20 cellular contexts compared by ENCODE assay signal in the genomic region with DNA sequence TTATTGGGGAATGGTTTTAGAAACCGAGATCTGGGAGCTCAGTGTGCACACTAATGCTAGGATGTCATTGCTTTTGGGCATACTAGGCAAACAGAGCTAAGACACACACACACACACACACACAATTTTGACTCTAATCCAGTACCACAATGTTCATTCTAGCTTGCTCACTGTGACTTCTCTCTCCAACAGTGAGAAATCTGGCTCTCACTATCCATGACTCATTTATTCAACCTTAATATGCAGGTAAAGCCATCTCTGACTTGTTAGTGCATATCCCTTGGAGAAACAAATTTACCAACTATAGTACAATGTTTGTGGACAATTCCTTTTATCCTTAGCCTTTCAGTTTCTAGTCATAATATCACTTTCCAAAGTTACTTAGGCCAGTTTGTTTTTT. TPM values are rescaled to one million over a fixed set of nuclear protein-coding genes. Genes with fewer than 3 reads are reported as not detected.
DNase-seq lines count a peak whose midpoint lies in the region; ATAC-seq and TF ChIP-seq lines count a peak whose summit lies in the region.
"Had no signal": no experiment of that assay in that cellular context is flagged by ENCODE, and none has a peak within 500 bp of the region (broad histone marks: within the 10 kb centered on the region; RNA-seq: fewer than 3 reads in every experiment).

No MANE protein-coding gene starts in this region.

- peaks cover 43% of the 10 kb centered on the region for H3K27me3 Mint-ChIP-seq in chondrocyte (ENCODE audit: low read depth)
- H3K27me3 Mint-ChIP-seq in T-cell = peaks cover 28 to 32% of the 10 kb centered on the region in 2 donors

- H3K27ac ChIP-seq in mammary epithelial cell (ENCODE audit: insufficient read depth, low read depth, low read length) = no peak overlapping the region
- H3K27ac ChIP-seq in breast epithelium = no peak overlapping the region
- H3K27ac ChIP-seq: 22Rv1, A549, C4-2B had no signal

- TF ChIP-seq POLR2A in breast epithelium (IDR thresholded peaks at IDR 0.05) = no peak

- no peaks in the 10 kb centered on the region for H4K20me1 ChIP-seq in mammary epithelial cell (ENCODE audit: insufficient read depth, low read length)

- H3K4me1 Mint-ChIP-seq in chondrocyte (ENCODE audit: low read depth) = peaks cover 3% of the 10 kb centered on the region
- H3K4me1 Mint-ChIP-seq in T-cell = peaks cover 11 to 19% (median 14%) of the 10 kb centered on the region in 3 donors

- no peaks in the 10 kb centered on the region for H3K79me2 ChIP-seq in mammary epithelial cell (ENCODE audit: insufficient read depth, low read length)

- H3K9me3 ChIP-seq in mammary epithelial cell (replicated peaks; ENCODE audit: insufficient read depth, low read length) (no peaks in the 10 kb centered on the region), breast epithelium (peaks cover 0 to 8% of the 10 kb centered on the region in 2 donors)
- H3K9me3 ChIP-seq: A549 had no signal

- WGBS in mammary epithelial cell (ENCODE audit: low coverage, missing lambda C conversion rate) = 46% methylated on average over 1 of the region's 1 CpG

- ATAC-seq in esophagus mucosa (peak; percentile 85), HG03354 (IDR thresholded peaks at IDR 0.05; ENCODE audit: poor library complexity, severe bottlenecking, unreplicated experiment) (no peak), T-cell (replicated peaks in 1 of 4) (no peak)
- ATAC-seq: A549, GM12878 had no signal

- H3K36me3 ChIP-seq in mammary epithelial cell (ENCODE audit: insufficient read depth, low read length) (no peaks in the 10 kb centered on the region), breast epithelium (no peaks in the 10 kb centered on the region)

- H3K4me3 ChIP-seq in mammary epithelial cell (replicated peaks in 1 of 3; ENCODE audit: insufficient read depth in 1 of 3, low read depth in 2 of 3, low read length in 3 of 3) (no peak overlapping the region), breast epithelium (no peak overlapping the region)
- H3K4me3 ChIP-seq: A549, GM12878 had no signal

- H3K27ac Mint-ChIP-seq in chondrocyte (ENCODE audit: unreplicated experiment) (no peak overlapping the region), T-cell (no peak overlapping the region)
- H3K27ac Mint-ChIP-seq: CD4-positive, alpha-beta memory T cell had no signal

- in situ Hi-C loops in mammary epithelial cell (cut with MboI; ENCODE audit: low sequenced_read_pairs in 2 of 2) = no loop called here

- no peaks in the 10 kb centered on the region for H3K9me3 Mint-ChIP-seq in chondrocyte (ENCODE audit: low read depth)
- peaks cover 0 to 4% (median 0%) of the 10 kb centered on the region in 3 donors for H3K9me3 Mint-ChIP-seq in T-cell

- no peaks in the 10 kb centered on the region for H3K27me3 ChIP-seq in mammary epithelial cell (ENCODE audit: insufficient read depth, low read length)
- no peaks in the 10 kb centered on the region for H3K27me3 ChIP-seq in breast epithelium

- H3K9ac ChIP-seq in mammary epithelial cell (ENCODE audit: insufficient read depth, low read length) = no peak overlapping the region

- no peaks in the 10 kb centered on the region for H3K36me3 Mint-ChIP-seq in chondrocyte (ENCODE audit: low read depth)
- H3K36me3 Mint-ChIP-seq in T-cell = no peaks in the 10 kb centered on the region

- DNase-seq in mammary epithelial cell (peak; percentile 74), breast epithelium (ENCODE audit: low spot score in 2 of 2) (no peak), kidney tubule cell (ENCODE audit: low spot score) (peak; percentile 20), chondrocyte (ENCODE audit: low spot score) (no peak), T-cell (no peak)
- DNase-seq: AML-193; Calu3; CD4-positive, alpha-beta memory T cell; DMS 273 treated with DMSO at 0.1 percent for 48 hours; DMS53; DND-41; EL; HCEC 1CT; KG1 had no signal

- intact Hi-C loops in mammary epithelial cell (cut with micrococcal nuclease) = no loop called here
- intact Hi-C loops in breast epithelium (cut with DNase I; ENCODE audit: low total_unique reads) = no loop called here

- BruUV-seq in mammary epithelial cell (replicated peaks; lab: Mats Ljungman, UMichigan) = no TSS peak

- H3K4me3 Mint-ChIP-seq in chondrocyte (ENCODE audit: unreplicated experiment) = no peak overlapping the region
- no peak overlapping the region for H3K4me3 Mint-ChIP-seq in T-cell
- H3K4me3 Mint-ChIP-seq: CD4-positive, alpha-beta memory T cell had no signal

- H3K4me2 ChIP-seq in mammary epithelial cell (ENCODE audit: insufficient read depth, low read depth, low read length) = peak overlapping the region; percentile 40
- H3K4me2 ChIP-seq: A549 had no signal

- CTCF ChIA-PET in mammary epithelial cell (lab: Charles Lee; ENCODE audit: low non-redundant PET) (no interaction called here), T-cell (lab: Charles Lee) (interaction anchor here (0.6 kb wide), 2 partner anchors 12 to 156 kb away, joined by 3 read pairs; no protein-coding TSS in a partner anchor)

- POLR2A ChIA-PET in T-cell (lab: Charles Lee) = no interaction called here

- dilution Hi-C loops in mammary epithelial cell (cut with HindIII; ENCODE audit: low sequenced_read_pairs) = no loop called here

- TF ChIP-seq CTCF in mammary epithelial cell (conservative IDR thresholded peaks at IDR 0.05 in 1 of 2, IDR thresholded peaks at IDR 0.05 in 1 of 2; ENCODE audit: extremely low read depth in 1 of 2, insufficient read depth in 1 of 2, low read depth in 1 of 2, low read length in 2 of 2) = no peak
- TF ChIP-seq CTCF in breast epithelium (IDR thresholded peaks at IDR 0.05) = no peak
- TF ChIP-seq CTCF in chondrocyte (IDR thresholded peaks at IDR 0.05) = no peak

- H3K4me1 ChIP-seq in mammary epithelial cell (ENCODE audit: insufficient read depth, low read length) = peaks cover 9% of the 10 kb centered on the region
- no peaks in the 10 kb centered on the region for H3K4me1 ChIP-seq in breast epithelium

- H2AFZ ChIP-seq in mammary epithelial cell (ENCODE audit: low read depth, low read length) = no peak overlapping the region

RNA-seq across cellular contexts. Expression of a gene that starts 5.9 kb away (rescaled TPM):
- 10 to 100 TPM; 14.3 to 23.5 TPM for total RNA-seq in mammary epithelial cell
- 5.4 TPM for polyA plus RNA-seq in mammary epithelial cell
- polyA minus RNA-seq in mammary epithelial cell = 19.8 TPM
- 10 to 100 TPM; 12.6 to 18.4 (median 17.3) TPM for total RNA-seq in breast epithelium
- total RNA-seq in esophagus mucosa = 10.0 TPM
- 13.9 to 19.3 TPM (median 14.1 TPM) in 3 replicates for total RNA-seq in chondrocyte
- total RNA-seq in T-cell = 10 to 100 TPM; 13.1 to 18.1 (median 16.4) TPM

Comparison
In these comparisons a context has a peak if more than half of its experiments do, and no peak if none do; other contexts are left out.
1. DNase-seq: peak in mammary epithelial cell (single experiment) and kidney tubule cell (single experiment); none in breast epithelium (0 of 2), chondrocyte (single experiment) and T-cell (0 of 34).